14 cellular contexts compared by ENCODE assay signal in the genomic region with DNA sequence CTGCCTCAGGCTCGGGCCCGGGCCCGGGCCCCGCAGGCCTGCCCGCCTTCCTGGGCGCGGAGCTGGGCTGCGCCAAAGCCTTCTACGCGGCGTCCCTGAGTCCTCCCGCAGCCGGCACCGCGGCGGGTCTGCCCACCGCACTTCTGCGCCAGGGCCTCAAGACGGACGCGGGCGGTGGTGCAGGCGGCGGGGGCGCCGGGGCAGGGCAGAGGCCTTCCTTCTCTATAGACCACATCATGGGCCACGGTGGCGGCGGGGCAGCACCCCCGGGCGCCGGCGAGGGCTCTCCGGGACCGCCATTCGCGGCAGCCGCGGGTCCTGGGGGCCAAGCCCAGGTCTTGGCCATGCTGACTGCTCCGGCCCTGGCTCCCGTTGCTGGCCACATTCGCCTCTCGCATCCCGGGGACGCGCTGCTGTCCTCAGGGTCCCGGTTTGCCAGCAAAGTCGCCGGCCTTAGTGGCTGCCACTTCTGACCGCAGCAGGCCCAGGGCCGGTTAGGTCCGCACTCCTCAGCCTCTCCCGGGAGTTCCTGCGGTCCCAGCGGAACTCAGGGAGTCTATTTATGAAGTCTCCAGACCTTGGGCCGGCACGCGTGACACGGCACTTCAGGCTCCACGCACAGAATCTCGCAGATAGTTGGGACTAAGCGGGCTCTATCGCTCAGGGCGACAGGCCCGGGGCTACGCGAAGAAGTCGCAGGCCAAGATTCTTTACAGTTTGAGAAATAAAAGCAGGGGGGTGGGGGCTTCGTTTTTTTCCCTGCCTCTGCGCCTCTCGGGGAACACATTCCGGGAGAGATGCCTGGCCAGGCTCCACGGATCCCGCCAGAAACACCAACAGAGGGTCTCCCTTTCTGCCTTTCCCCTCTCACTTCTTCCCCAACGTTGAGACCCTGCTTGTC. TPM values are rescaled to one million over a fixed set of nuclear protein-coding genes. Genes with fewer than 3 reads are reported as not detected.
DNase-seq lines count a peak whose midpoint lies in the region; ATAC-seq and TF ChIP-seq lines count a peak whose summit lies in the region.
"Had no signal": no experiment of that assay in that cellular context is flagged by ENCODE, and none has a peak within 500 bp of the region (broad histone marks: within the 10 kb centered on the region; RNA-seq: fewer than 3 reads in every experiment).

No MANE protein-coding gene starts in this region.

- TF ChIP-seq POLR2A in adrenal gland (IDR thresholded peaks at IDR 0.05) (no peak), suprapubic skin (IDR thresholded peaks at IDR 0.05) (no peak)

- H3K36me3 Mint-ChIP-seq in memory B cell: no peaks in the 10 kb centered on the region

- no peaks in the 10 kb centered on the region for H3K9me3 Mint-ChIP-seq in memory B cell

- no peak for ATAC-seq in memory B cell (ENCODE audit: low read depth)

- peaks cover 11% of the 10 kb centered on the region for H3K4me1 Mint-ChIP-seq in memory B cell

- H3K4me1 ChIP-seq in adrenal gland (replicated peaks in 1 of 2) (peaks cover 0 to 7% of the 10 kb centered on the region in 2 donors), suprapubic skin (peaks cover 48% of the 10 kb centered on the region)

- H3K4me3 ChIP-seq in adrenal gland: peak overlapping the region in 1 of 4 donors; percentile 74
- peak overlapping the region; percentile 63 for H3K4me3 ChIP-seq in suprapubic skin

- H3K9me3 ChIP-seq in adrenal gland (replicated peaks in 1 of 3) (no peaks in the 10 kb centered on the region), suprapubic skin (no peaks in the 10 kb centered on the region)
- H3K9me3 ChIP-seq: vagina had no signal

- intact Hi-C loops in adrenal gland (cut with DNase I): loop anchor here in 1 of 2 donors (10.0 kb wide), 1 partner anchor 255 kb away; no protein-coding TSS in a partner anchor

- H3K27ac ChIP-seq in adrenal gland (peak overlapping the region in 3 of 5 donors; percentile 32 to 92 (median 47)), suprapubic skin (no peak overlapping the region)
- H3K27ac ChIP-seq: skin epidermis, vagina had no signal

- TF ChIP-seq EP300 in suprapubic skin (IDR thresholded peaks at IDR 0.05): no peak

- 22 to 49% (median 32%) methylated on average over 26 to 74 of the region's 75 CpGs for WGBS in adrenal gland, 4 donors
- WGBS in suprapubic skin: 40% methylated on average over 44 of the region's 75 CpGs

- no peaks in the 10 kb centered on the region for H3K36me3 ChIP-seq in adrenal gland (replicated peaks in 1 of 2)
- H3K36me3 ChIP-seq in suprapubic skin: no peaks in the 10 kb centered on the region
- H3K36me3 ChIP-seq: vagina had no signal

- H3K27me3 ChIP-seq in adrenal gland (peaks cover 57% of the 10 kb centered on the region), suprapubic skin (peaks cover 96% of the 10 kb centered on the region)

- peak; percentile 41 for DNase-seq in activated T-cell treated with anti-CD3 and anti-CD28 coated beads, Interleukin-2, amount 50 U/mL, for 1 hour
- DNase-seq in activated T-cell treated with anti-CD3 and anti-CD28 coated beads for 4 hours (no peak), adrenal gland (no peak), memory B cell (ENCODE audit: low spot score in 2 of 2) (no peak), suprapubic skin (ENCODE audit: low spot score in 2 of 2) (no peak), NCI-H146 treated with DMSO at 0.1 percent for 48 hours (lab: John Stamatoyannopoulos, UW; ENCODE audit: unreplicated experiment) (no peak), CD1c-positive myeloid dendritic cell (ENCODE audit: extremely low spot score) (no peak)
- DNase-seq in stimulated activated CD4-positive, alpha-beta T cell treated with anti-CD3 and anti-CD28 coated beads, Interleukin-1b, Interleukin-23, amount 100 ng/mL, for 48 hours: no peak
- DNase-seq: activated gamma-delta T cell treated with Interleukin-2 at 50 U/mL for 16 hours; NCI-H1694; NK-92 treated with Interleukin-12 subunit alpha and Interleukin-12 subunit beta, amount 100 ng/mL, for 24 hours had no signal

- H3K27me3 Mint-ChIP-seq in memory B cell: peaks cover 4% of the 10 kb centered on the region

- H3K4me3 Mint-ChIP-seq in memory B cell: no peak overlapping the region

- TF ChIP-seq CTCF in adrenal gland (IDR thresholded peaks at IDR 0.05) (no peak), suprapubic skin (IDR thresholded peaks at IDR 0.05) (no peak)

- H3K27ac Mint-ChIP-seq in memory B cell: peak overlapping the region; percentile 16

RNA-seq across cellular contexts. Expression of a gene that starts 1.6 kb away (rescaled TPM):
- 1 to 10 TPM in 5 of 8 donors, under 1 TPM in 3; 0.53 to 3.3 (median 1.3) TPM for total RNA-seq in adrenal gland
- polyA plus RNA-seq in adrenal gland: under 1 TPM; 0.31 to 0.40 (median 0.32) TPM
- under 1 TPM in 3 of 4 donors, not detected in 1; 0.34 to 0.39 (median 0.38) TPM for total RNA-seq in suprapubic skin
- polyA plus RNA-seq: AG04450 had no signal

RNA-seq across cellular contexts. Expression of a gene that starts 23.3 kb away (rescaled TPM):
- total RNA-seq in adrenal gland (not detected), suprapubic skin (not detected)
- polyA plus RNA-seq in adrenal gland: under 1 TPM in 1 of 3 donors, not detected in 2; 0.07 TPM
- total RNA-seq: vagina had no signal
- polyA plus RNA-seq: AG04450 had no signal
